ENCODE assay signal across 8 cellular contexts in genomic region chrX:46913710-46914109, GRCh38. TPM values are rescaled to one million over a fixed set of nuclear protein-coding genes. Genes with fewer than 3 reads are reported as not detected.
DNase-seq lines count a peak whose midpoint lies in the region; ATAC-seq and TF ChIP-seq lines count a peak whose summit lies in the region.

No MANE protein-coding gene starts in this region.

- H3K4me1 ChIP-seq in SJCRH30 = no peaks in the 10 kb centered on the region
- peaks cover 9 to 11% of the 10 kb centered on the region in 2 experiments for H3K4me1 ChIP-seq in neutrophil (ENCODE audit: control insufficient read depth in 1 of 2, insufficient read depth in 1 of 2, low read depth in 1 of 2, low read length in 1 of 2)

- H3K27ac ChIP-seq in SJCRH30 = no peak overlapping the region
- H3K27ac ChIP-seq in neutrophil = no peak overlapping the region

- no peaks in the 10 kb centered on the region for H3K36me3 ChIP-seq in SJCRH30
- H3K36me3 ChIP-seq in neutrophil = no peaks in the 10 kb centered on the region

- H3K4me3 ChIP-seq in SJCRH30 (peak overlapping the region; percentile 72), neutrophil (ENCODE audit: low read depth in 1 of 2, low read length in 1 of 2) (peak overlapping the region; percentile 45 to 61)

- no peak for TF ChIP-seq CTCF in neutrophil (IDR thresholded peaks at IDR 0.05)

- peak; percentile 13 to 14 for DNase-seq in NCI-H524 (lab: John Stamatoyannopoulos, UW)
- no peak for DNase-seq in NCI-H524 treated with DMSO at 0.1 percent for 48 hours (lab: John Stamatoyannopoulos, UW)
- peak; percentile 0 to 2 for DNase-seq in SJCRH30
- DNase-seq in fibroblast of gingiva (ENCODE audit: low read depth) = peak; percentile 22
- DNase-seq in pons (ENCODE audit: low spot score) = no peak
- no peak for DNase-seq in UCSD-AML1 (lab: John Stamatoyannopoulos, UW; ENCODE audit: unreplicated experiment)

- no peak for ATAC-seq in HG02798 (IDR thresholded peaks at IDR 0.05; ENCODE audit: poor library complexity, unreplicated experiment)

- no peaks in the 10 kb centered on the region for H3K9me3 ChIP-seq in SJCRH30 (replicated peaks)
- no peaks in the 10 kb centered on the region for H3K9me3 ChIP-seq in neutrophil

- H3K27me3 ChIP-seq in SJCRH30 = no peaks in the 10 kb centered on the region
- H3K27me3 ChIP-seq in neutrophil = peaks cover 51% of the 10 kb centered on the region

RNA-seq across cellular contexts. Expression of gene JADE3, which starts 1.5 kb away (rescaled TPM):
- total RNA-seq in SJCRH30 (2014; rRNA removed; shearing (Covaris generic)) = 4.5 and 5.5 TPM in 2 replicates

Comparison
In these comparisons a context has a peak if more than half of its experiments do, and no peak if none do; other contexts are left out.
1. DNase-seq: peak in NCI-H524 (2 of 2), SJCRH30 (2 of 2) and fibroblast of gingiva (single experiment); none in NCI-H524 treated with DMSO at 0.1 percent for 48 hours (single experiment), pons (single experiment) and UCSD-AML1 (single experiment).